ENCODE assay signal across 19 cellular contexts in genomic region chr12:30010071-30011052, GRCh38.
"Had no signal": no experiment of that assay in that cellular context is flagged by ENCODE, and none has a peak within 500 bp of the region (broad histone marks: within the 10 kb centered on the region; RNA-seq: fewer than 3 reads in every experiment).

No MANE protein-coding gene starts in this region.

- H3K36me3 ChIP-seq: colonic mucosa, gastrocnemius medialis, heart right ventricle, neutrophil, SJSA1, upper lobe of right lung had no signal

- H3K27me3 ChIP-seq: colonic mucosa, gastrocnemius medialis, heart right ventricle, neutrophil, SJSA1, upper lobe of right lung had no signal

- ATAC-seq: gastrocnemius medialis; heart right ventricle; left lobe of liver; naive thymus-derived CD8-positive, alpha-beta T cell; upper lobe of right lung had no signal

- H3K4me3 ChIP-seq: colonic mucosa, gastrocnemius medialis, heart right ventricle, SJSA1, upper lobe of right lung had no signal

- H3K9me3 ChIP-seq: colonic mucosa, gastrocnemius medialis, heart right ventricle, neutrophil, SJSA1, upper lobe of right lung had no signal

- DNase-seq: activated CD4-positive, CD25-positive, alpha-beta regulatory T cell treated with anti-CD3 and anti-CD28 coated beads, Interleukin-2, amount 50 U/mL, for 72 hours; activated naive CD4-positive, alpha-beta T cell treated with Interleukin-2 at 50 U/mL for 16 hours; activated T-cell treated with anti-CD3 and anti-CD28 coated beads for 4 hours; aorta; caudate nucleus; colonic mucosa; gastrocnemius medialis; heart right ventricle; naive thymus-derived CD8-positive, alpha-beta T cell; posterior cingulate gyrus; retina; small intestine; stimulated activated CD4-positive, alpha-beta T cell treated with anti-CD3 and anti-CD28 coated beads, Interleukin-4, amount 100 ng/mL, for 4 hours; stimulated activated CD8-positive, alpha-beta memory T cell treated with anti-CD3 and anti-CD28 coated beads, Interleukin-4, amount 100 ng/mL, for 48 hours; stimulated activated naive CD4-positive, alpha-beta T cell treated with Interleukin-2 at 50 U/mL for 16 hours; upper lobe of right lung had no signal

- H3K4me1 ChIP-seq: colonic mucosa, gastrocnemius medialis, heart right ventricle, SJSA1, upper lobe of right lung had no signal

- H3K27ac ChIP-seq: colonic mucosa, gastrocnemius medialis, heart right ventricle, neutrophil, SJSA1, upper lobe of right lung had no signal
